ENCODE assay signal across 8 cellular contexts in genomic region chr17:78865682-78866390, GRCh38. TPM values are rescaled to one million over a fixed set of nuclear protein-coding genes. Genes with fewer than 3 reads are reported as not detected.
DNase-seq lines count a peak whose midpoint lies in the region; ATAC-seq, FAIRE-seq and TF ChIP-seq lines count a peak whose summit lies in the region.

No MANE protein-coding gene starts in this region.

- H3K36me3 ChIP-seq in SJSA1 = peaks cover 56% of the 10 kb centered on the region
- peaks cover 0 to 21% (median 7%) of the 10 kb centered on the region in 4 donors for H3K36me3 ChIP-seq in upper lobe of left lung

- no peak for TF ChIP-seq EP300 in upper lobe of left lung (IDR thresholded peaks at IDR 0.05)

- no peak overlapping the region for H3K27ac ChIP-seq in SJSA1
- peak overlapping the region in 3 of 4 donors; percentile 32 to 49 (median 37) for H3K27ac ChIP-seq in upper lobe of left lung

- DNase-seq in D721Med (ENCODE audit: insufficient read length, low spot score) (no peak), SJSA1 (ENCODE audit: low read depth in 1 of 2, low spot score in 2 of 2) (peak; percentile 89 to 92), head of caudate nucleus (peak; percentile 50 to 95 (median 87)), posterior vena cava (ENCODE audit: low spot score) (peak; percentile 94), upper lobe of left lung (peak in 1 of 2 donors; percentile 87)
- DNase-seq in activated naive CD4-positive, alpha-beta T cell treated with anti-CD3 and anti-CD28 coated beads, Interleukin-2, amount 50 U/mL, for 16 hours = peak; percentile 54

- H3K4me1 ChIP-seq in SJSA1 (replicated peaks) = peaks cover 42% of the 10 kb centered on the region
- H3K4me1 ChIP-seq in upper lobe of left lung = peaks cover 6 to 14% (median 11%) of the 10 kb centered on the region in 4 donors

- H3K4me3 ChIP-seq in SJSA1 (no peak overlapping the region), upper lobe of left lung (peak overlapping the region in 1 of 4 donors; percentile 25)

- no peak for TF ChIP-seq POLR2A in upper lobe of left lung (IDR thresholded peaks at IDR 0.05)

- 25 to 28% methylated on average over 19 of the region's 19 CpGs for WGBS in upper lobe of left lung, 2 donors

- TF ChIP-seq CTCF in D721Med (IDR thresholded peaks at IDR 0.05; ENCODE audit: insufficient read depth, missing control alignments) (peak; percentile 98), LNCAP (IDR thresholded peaks at IDR 0.05) (peak; percentile 95), upper lobe of left lung (IDR thresholded peaks at IDR 0.05) (peak; percentile 81 to 91 (median 89))

- intact Hi-C loops in head of caudate nucleus (cut with DNase I) = loop anchor here (2.0 to 5.0 kb wide), 2 partner anchors 56 to 107 kb away; no protein-coding TSS in a partner anchor
- intact Hi-C loops in posterior vena cava (cut with DNase I) = no loop called here

- H3K9me3 ChIP-seq in SJSA1 (replicated peaks) (no peaks in the 10 kb centered on the region), upper lobe of left lung (no peaks in the 10 kb centered on the region)

- no peak for FAIRE-seq in D721Med (lab: Jason Lieb, UNC)

- H3K27me3 ChIP-seq in SJSA1 (replicated peaks) = no peaks in the 10 kb centered on the region
- no peaks in the 10 kb centered on the region for H3K27me3 ChIP-seq in upper lobe of left lung

- ATAC-seq in upper lobe of left lung (ENCODE audit: low FRiP score in 2 of 2) (peak; percentile 74 to 86), HG02870 (IDR thresholded peaks at IDR 0.05; ENCODE audit: unreplicated experiment) (no peak)

RNA-seq across cellular contexts. Expression of gene USP36, which starts 25.2 kb away (rescaled TPM):
- total RNA-seq in SJSA1 (2014; rRNA removed; shearing (Covaris generic)) = 11.4 and 22.9 TPM in 2 replicates
- total RNA-seq in posterior vena cava (10 to 100 TPM; 47.1 to 52.1 TPM), upper lobe of left lung (10 to 100 TPM; 31.1 to 76.5 (median 55.4) TPM)

RNA-seq across cellular contexts. Expression of gene CEP295NL, which starts 37.2 kb away (rescaled TPM):
- total RNA-seq in SJSA1 (2014; rRNA removed; shearing (Covaris generic)) = 0.22 and 0.34 TPM in 2 replicates
- 1 to 10 TPM; 4.1 to 4.9 TPM for total RNA-seq in posterior vena cava
- total RNA-seq in upper lobe of left lung = 10 to 100 TPM in 2 of 6 donors, 1 to 10 TPM in 4; 2.6 to 61.8 (median 4.2) TPM

RNA-seq across cellular contexts. Expression of gene TIMP2, which starts 59.4 kb away (rescaled TPM):
- 122 and 166 TPM in 2 replicates for total RNA-seq in SJSA1 (2014; rRNA removed; shearing (Covaris generic))
- total RNA-seq in posterior vena cava (100 to 1,000 TPM; 484 to 701 TPM), upper lobe of left lung (100 to 1,000 TPM in 4 of 6 donors, 10 to 100 TPM in 2; 60.8 to 313 (median 145) TPM)
